1 cellular context compared by ENCODE assay signal in genomic region chr17:48577330-48577945, GRCh38.
TF ChIP-seq lines count a peak whose summit lies in the region.

No MANE protein-coding gene starts in this region.

TF ChIP-seq in IMR-90, 13 proteins besides CTCF, POLR2A, EP300 and RAD21:
- TF ChIP-seq FOS (IDR thresholded peaks at IDR 0.05; ENCODE audit: low read depth, low read length) (no peak), NFE2L2 (IDR thresholded peaks at IDR 0.05; ENCODE audit: low read depth, low read length) (no peak), BHLHE40 (IDR thresholded peaks at IDR 0.05; ENCODE audit: low read depth, low read length) (peak; percentile 57), MAZ (IDR thresholded peaks at IDR 0.05; ENCODE audit: borderline replicate concordance, low read depth, low read length) (0 out of 2 replicates have a peak, but pooled peaks have one; percentile 15), CHD1 (IDR thresholded peaks at IDR 0.05; ENCODE audit: low read depth, low read length) (no peak)
TF ChIP-seq in IMR-90: peak in this region for 2.
